Comparison of ENCODE assay signal across 8 cellular contexts in the genomic region with DNA sequence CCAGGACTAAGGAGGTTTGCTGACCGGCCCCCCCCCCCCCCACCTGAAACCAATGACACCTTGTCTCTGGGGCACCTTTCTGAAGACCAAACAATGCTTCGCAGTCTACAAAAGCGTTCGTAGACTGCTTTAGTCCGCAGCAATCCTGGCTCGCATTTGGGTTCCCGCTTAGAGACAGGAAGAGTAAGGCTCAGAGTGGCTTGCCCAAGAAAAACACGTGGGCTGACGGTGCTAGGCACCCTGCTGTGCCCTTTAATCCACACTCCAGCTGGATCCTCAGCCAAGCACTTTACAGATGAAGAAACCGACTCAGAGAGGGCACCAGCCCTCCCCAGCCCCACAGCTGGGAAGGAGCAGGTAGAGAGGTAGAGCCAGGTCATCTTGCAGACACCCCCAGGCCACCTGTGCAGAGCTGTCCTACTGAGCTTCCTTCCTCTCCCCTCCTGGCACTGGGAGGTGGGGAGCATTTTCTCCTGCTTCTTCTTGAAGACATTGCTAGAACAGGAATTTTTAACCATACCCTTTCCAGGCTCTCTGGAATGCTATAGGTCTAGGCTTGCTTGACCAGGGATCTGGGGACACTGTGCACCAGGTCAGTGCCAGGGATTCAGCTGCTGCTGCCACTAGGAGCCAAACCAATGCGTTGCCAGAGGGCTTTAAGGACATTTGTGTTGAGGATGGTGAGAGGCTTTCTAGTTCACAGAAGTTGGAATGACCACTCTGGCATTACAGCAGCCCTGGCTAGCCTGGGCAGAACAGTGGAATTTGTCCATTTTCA. TPM values are rescaled to one million over a fixed set of nuclear protein-coding genes. Genes with fewer than 3 reads are reported as not detected.
DNase-seq lines count a peak whose midpoint lies in the region; ATAC-seq and TF ChIP-seq lines count a peak whose summit lies in the region.

No MANE protein-coding gene starts in this region.

- peak overlapping the region; percentile 43; the same call in 1 of the 2 replicates for H3K9ac ChIP-seq in ES-I3 (ENCODE audit: low read depth, low read length)

- H3K27ac ChIP-seq in ectodermal cell (ENCODE audit: insufficient read depth, low read depth, low read length, poor library complexity, severe bottlenecking), result no peak overlapping the region

- H3K4me1 ChIP-seq in ES-I3 (ENCODE audit: insufficient read depth, low read length), result peaks cover 11% of the 10 kb centered on the region
- peaks cover 7% of the 10 kb centered on the region for H3K4me1 ChIP-seq in ectodermal cell (ENCODE audit: control insufficient read depth, insufficient read depth, low read length)

- DNase-seq in NCI-H774 (lab: John Stamatoyannopoulos, UW) (peak; percentile 34), nephron progenitor cell (no peak)

- H3K9me3 Mint-ChIP-seq in nephron progenitor cell, result no peaks in the 10 kb centered on the region

- H3K4me3 ChIP-seq in ectodermal cell (ENCODE audit: insufficient read depth, low read depth, low read length), result peak overlapping the region; percentile 65

- H3K4me1 Mint-ChIP-seq in nephron progenitor cell, result peaks cover 36% of the 10 kb centered on the region

- peaks cover 37% of the 10 kb centered on the region for H3K27me3 ChIP-seq in ectodermal cell (ENCODE audit: control insufficient read depth, insufficient read depth, low read length, poor library complexity, severe bottlenecking)

- no peaks in the 10 kb centered on the region for H3K36me3 Mint-ChIP-seq in nephron progenitor cell (ENCODE audit: low read depth)

- no peak for ATAC-seq in GM21423 (IDR thresholded peaks at IDR 0.05; ENCODE audit: unreplicated experiment)
- no peak for ATAC-seq in HG03521 (IDR thresholded peaks at IDR 0.05; ENCODE audit: unreplicated experiment)
- ATAC-seq in GM18502 (IDR thresholded peaks at IDR 0.05; ENCODE audit: poor library complexity, unreplicated experiment), result no peak
- no peak for ATAC-seq in GM18858 (IDR thresholded peaks at IDR 0.05; ENCODE audit: unreplicated experiment)

- 6% methylated on average over 11 of the region's 11 CpGs for WGBS in ectodermal cell, 2 experiments

- H3K9me3 ChIP-seq in ES-I3 (ENCODE audit: control insufficient read depth, insufficient read depth, low read length) (no peaks in the 10 kb centered on the region), ectodermal cell (ENCODE audit: control insufficient read depth, low read length) (no peaks in the 10 kb centered on the region)

- TF ChIP-seq CTCF in nephron progenitor cell (IDR thresholded peaks at IDR 0.05), result no peak

- no peak overlapping the region for H3K27ac Mint-ChIP-seq in nephron progenitor cell

- H3K4me3 Mint-ChIP-seq in nephron progenitor cell, result peak overlapping the region; percentile 84

- H3K27me3 Mint-ChIP-seq in nephron progenitor cell (ENCODE audit: low read depth, poor library complexity), result peaks cover 36% of the 10 kb centered on the region

- H3K36me3 ChIP-seq in ES-I3 (ENCODE audit: insufficient read depth, low read length) (no peaks in the 10 kb centered on the region), ectodermal cell (ENCODE audit: control insufficient read depth, insufficient read depth, low read length) (no peaks in the 10 kb centered on the region)

RNA-seq across cellular contexts. Expression of a gene that starts 1.0 kb away (rescaled TPM):
- 2.9 TPM for polyA plus RNA-seq in ectodermal cell (2013, experiment 1 of 4)
- polyA plus RNA-seq in ectodermal cell (2013, experiment 2 of 4), result 3.7 TPM
- 2.2 TPM for polyA plus RNA-seq in ectodermal cell (2013, experiment 3 of 4)
- 2.5 TPM for polyA plus RNA-seq in ectodermal cell (2013, experiment 4 of 4)

RNA-seq across cellular contexts. Expression of a gene that starts 36.5 kb away (rescaled TPM):
- polyA plus RNA-seq in ectodermal cell (2013, experiment 1 of 4), result 2.5 TPM
- 3.1 TPM for polyA plus RNA-seq in ectodermal cell (2013, experiment 2 of 4)
- polyA plus RNA-seq in ectodermal cell (2013, experiment 3 of 4), result 4.6 TPM
- polyA plus RNA-seq in ectodermal cell (2013, experiment 4 of 4), result 4.6 TPM
